Comparison of ENCODE assay signal across 8 cellular contexts in the genomic region with DNA sequence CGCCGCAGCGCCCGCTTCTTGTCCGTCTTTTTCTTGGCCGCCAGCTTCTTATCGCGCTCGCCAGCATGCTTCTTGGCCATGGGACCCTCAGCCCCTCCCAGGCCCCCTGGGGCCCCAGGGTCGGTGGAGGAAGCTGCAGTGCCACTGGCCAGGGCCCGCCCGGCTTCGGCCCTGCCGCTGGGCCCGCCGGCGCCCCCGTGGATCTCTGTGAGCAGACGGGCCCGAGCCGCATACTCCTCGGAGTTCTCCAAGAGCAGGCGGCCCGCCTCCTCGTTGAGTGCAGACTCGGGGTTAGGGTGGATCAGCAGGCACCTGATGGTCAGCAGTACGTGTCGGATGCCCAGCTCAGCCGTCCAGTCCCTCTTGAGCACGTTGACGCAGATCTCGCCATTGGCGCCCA. TPM values are rescaled to one million over a fixed set of nuclear protein-coding genes. Genes with fewer than 3 reads are reported as not detected.
"Had no signal": no experiment of that assay in that cellular context is flagged by ENCODE, and none has a peak within 500 bp of the region (broad histone marks: within the 10 kb centered on the region; RNA-seq: fewer than 3 reads in every experiment).

No MANE protein-coding gene starts in this region.

RNA-seq across cellular contexts. Expression of gene TBC1D26, which starts 27.8 kb away (rescaled TPM):
- total RNA-seq: OCI-LY7, PC-3, Right ventricle myocardium inferior, Right ventricle myocardium superior, RPMI7951, SJSA1, SK-MEL-5 had no signal
- polyA plus RNA-seq: SK-N-SH had no signal
